Comparison of ENCODE assay signal across 8 cellular contexts in genomic region chr1:55213029-55213884, GRCh38. TPM values are rescaled to one million over a fixed set of nuclear protein-coding genes. Genes with fewer than 3 reads are reported as not detected.
DNase-seq lines count a peak whose midpoint lies in the region; ATAC-seq and TF ChIP-seq lines count a peak whose summit lies in the region.

No MANE protein-coding gene starts in this region.

- TF ChIP-seq CTCF in GM06990 (IDR thresholded peaks at IDR 0.05; ENCODE audit: insufficient read depth, low read length, poor library complexity, severe bottlenecking), result no peak
- no peak for TF ChIP-seq CTCF in neutrophil (IDR thresholded peaks at IDR 0.05)

- ATAC-seq in left lobe of liver, result no peak
- no peak for ATAC-seq in HG03159 (IDR thresholded peaks at IDR 0.05; ENCODE audit: unreplicated experiment)

- DNase-seq in GM06990 (ENCODE audit: extremely low read depth, insufficient read length) (no peak), NT2/D1 (ENCODE audit: low read depth, low spot score) (no peak), left lobe of liver (ENCODE audit: low spot score) (no peak), NCI-H1417 (lab: John Stamatoyannopoulos, UW) (no peak), GM19240 (ENCODE audit: insufficient read length, low spot score) (no peak)

- H3K27me3 ChIP-seq in GM06990 (replicated peaks; ENCODE audit: control insufficient read depth, insufficient read depth, low read length) (no peaks in the 10 kb centered on the region), NT2/D1 (ENCODE audit: insufficient read depth, insufficient read length) (peaks cover 4% of the 10 kb centered on the region), ectodermal cell (ENCODE audit: control insufficient read depth, insufficient read depth, low read length, poor library complexity, severe bottlenecking) (peaks cover 10% of the 10 kb centered on the region), neutrophil (no peaks in the 10 kb centered on the region)

- H3K9ac ChIP-seq in NT2/D1 (ENCODE audit: insufficient read length, low read depth), result peak overlapping the region; percentile 100

- H3K4me1 ChIP-seq in NT2/D1 (ENCODE audit: insufficient read depth, insufficient read length), result peaks cover 12% of the 10 kb centered on the region
- peaks cover 19% of the 10 kb centered on the region for H3K4me1 ChIP-seq in ectodermal cell (ENCODE audit: control insufficient read depth, insufficient read depth, low read length)
- H3K4me1 ChIP-seq in neutrophil (ENCODE audit: control insufficient read depth in 1 of 2, insufficient read depth in 1 of 2, low read depth in 1 of 2, low read length in 1 of 2), result peaks cover 70 to 72% of the 10 kb centered on the region in 2 experiments

- H3K27ac ChIP-seq in ectodermal cell (ENCODE audit: insufficient read depth, low read depth, low read length, poor library complexity, severe bottlenecking), result no peak overlapping the region
- peak overlapping the region; percentile 90 for H3K27ac ChIP-seq in neutrophil

- peak overlapping the region; percentile 93 for H3K4me3 ChIP-seq in GM06990 (replicated peaks; ENCODE audit: low read depth, low read length)
- H3K4me3 ChIP-seq in NT2/D1 (ENCODE audit: insufficient read length, low read depth), result peak overlapping the region; percentile 99
- peak overlapping the region; percentile 86 for H3K4me3 ChIP-seq in ectodermal cell (ENCODE audit: insufficient read depth, low read depth, low read length)
- peak overlapping the region; percentile 77 to 93 for H3K4me3 ChIP-seq in neutrophil (ENCODE audit: low read depth in 1 of 2, low read length in 1 of 2)

- H3K36me3 ChIP-seq in GM06990 (ENCODE audit: control insufficient read depth, insufficient read depth, low read length) (no peaks in the 10 kb centered on the region; the same call in 1 of the 2 replicates), NT2/D1 (ENCODE audit: insufficient read depth, insufficient read length, low read length) (peaks cover 14% of the 10 kb centered on the region), ectodermal cell (ENCODE audit: control insufficient read depth, insufficient read depth, low read length) (no peaks in the 10 kb centered on the region), neutrophil (no peaks in the 10 kb centered on the region)

- H3K9me3 ChIP-seq in NT2/D1 (ENCODE audit: insufficient read depth, low read length) (no peaks in the 10 kb centered on the region), ectodermal cell (ENCODE audit: control insufficient read depth, low read length) (no peaks in the 10 kb centered on the region), neutrophil (no peaks in the 10 kb centered on the region)

- WGBS in ectodermal cell, 2 experiments, result 37 to 38% methylated on average over 11 of the region's 11 CpGs

RNA-seq across cellular contexts. Expression of gene USP24, which starts 1.9 kb away (rescaled TPM):
- 29.1 TPM for polyA plus RNA-seq in ectodermal cell (2013, experiment 1 of 4)
- 30.4 TPM for polyA plus RNA-seq in ectodermal cell (2013, experiment 2 of 4)
- 18.4 TPM for polyA plus RNA-seq in ectodermal cell (2013, experiment 3 of 4)
- polyA plus RNA-seq in ectodermal cell (2013, experiment 4 of 4), result 23.3 TPM
- 17.7 TPM for total RNA-seq in left lobe of liver
